ENCODE assay signal across 10 cellular contexts in the genomic region with DNA sequence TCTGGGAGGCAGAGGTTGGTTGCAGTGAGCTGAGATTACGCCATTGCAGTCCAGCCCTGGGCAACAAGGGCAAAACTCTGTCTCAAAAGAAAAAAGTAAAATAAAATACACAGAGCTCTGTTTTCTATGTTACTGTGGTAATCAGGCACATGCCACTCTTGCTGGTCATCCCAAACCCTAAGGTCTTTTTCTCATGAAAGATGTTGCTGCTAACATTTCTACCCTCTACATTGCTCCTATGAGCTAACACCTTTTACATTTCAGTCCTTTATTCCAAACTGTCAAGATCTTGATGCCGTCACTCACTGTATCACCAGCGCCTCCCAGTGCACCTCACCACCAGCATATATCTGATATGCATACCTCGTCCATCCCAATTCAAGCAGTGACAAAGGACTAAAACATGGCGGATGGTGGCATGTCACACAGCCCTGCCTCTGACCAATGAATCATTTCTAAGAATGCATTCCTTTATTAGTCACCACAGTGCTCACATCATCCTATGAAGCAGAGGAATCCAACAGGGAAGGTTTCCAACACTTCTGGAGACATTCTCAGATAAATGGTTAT. TPM values are rescaled to one million over a fixed set of nuclear protein-coding genes. Genes with fewer than 3 reads are reported as not detected.
A peak's percentile ranks its signal among the peaks of the same experiment; 100 is the strongest.
DNase-seq lines count a peak whose midpoint lies in the region; TF ChIP-seq lines count a peak whose summit lies in the region.
"Had no signal": no experiment of that assay in that cellular context is flagged by ENCODE, and none has a peak within 500 bp of the region (broad histone marks: within the 10 kb centered on the region; RNA-seq: fewer than 3 reads in every experiment).

No MANE protein-coding gene starts in this region.

- no peak for TF ChIP-seq POLR2A in sigmoid colon (IDR thresholded peaks at IDR 0.05)

- intact Hi-C loops in sigmoid colon (cut with DNase I) = loop anchor here (5.0 kb wide), 1 partner anchor 376 kb away; no protein-coding TSS in a partner anchor

- H3K4me1 ChIP-seq in sigmoid colon = peaks cover 0 to 33% (median 12%) of the 10 kb centered on the region in 4 donors

- WGBS in sigmoid colon, 2 donors = 95 to 96% methylated on average over 5 of the region's 5 CpGs

- no peaks in the 10 kb centered on the region for H3K27me3 ChIP-seq in sigmoid colon

- H3K36me3 ChIP-seq in sigmoid colon = peaks cover 0 to 32% (median 5%) of the 10 kb centered on the region in 4 donors

- H3K4me3 ChIP-seq in astrocyte of the cerebellum (ENCODE audit: low read depth, low read length) (no peak overlapping the region), sigmoid colon (no peak overlapping the region)

- TF ChIP-seq CTCF in astrocyte of the cerebellum (IDR thresholded peaks at IDR 0.05; ENCODE audit: low read depth, low read length, missing control alignments) = no peak
- no peak for TF ChIP-seq CTCF in sigmoid colon (IDR thresholded peaks at IDR 0.05)

- H3K27ac ChIP-seq in caudate nucleus (ENCODE audit: low read depth, low read length) (no peak overlapping the region), sigmoid colon (peak overlapping the region in 1 of 4 donors; percentile 14)

- in situ Hi-C loops in astrocyte of the cerebellum (cut with HindIII; ENCODE audit: low sequenced_read_pairs) = no loop called here

- no peaks in the 10 kb centered on the region for H3K9me3 ChIP-seq in sigmoid colon

- DNase-seq in AG08395 (ENCODE audit: low spot score) (peak; percentile 85), HPDE6-E6E7 (ENCODE audit: extremely low spot score) (peak; percentile 55), astrocyte of the cerebellum (ENCODE audit: low read depth) (peak; percentile 82), kidney tubule cell (ENCODE audit: low spot score) (peak; percentile 95), caudate nucleus (lab: John Stamatoyannopoulos, UW) (no peak), COR-L47 (lab: John Stamatoyannopoulos, UW) (no peak), sigmoid colon (no peak), NCI-H446 treated with DMSO at 0.1 percent for 48 hours (lab: John Stamatoyannopoulos, UW) (no peak)
- DNase-seq: NCI-H2107, T-helper 1 cell had no signal

- no peak for TF ChIP-seq EP300 in sigmoid colon (IDR thresholded peaks at IDR 0.05)

RNA-seq across cellular contexts. Expression of a gene that starts 4.3 kb away (rescaled TPM):
- total RNA-seq in sigmoid colon = 10 to 100 TPM in 2 of 4 donors, 1 to 10 TPM in 2; 7.5 to 11.7 (median 9.7) TPM
- polyA plus RNA-seq in sigmoid colon = 10 to 100 TPM in 1 of 3 donors, 1 to 10 TPM in 2; 3.0 to 10.9 (median 4.9) TPM

RNA-seq across cellular contexts. Expression of a gene that starts 40.5 kb away (rescaled TPM):
- total RNA-seq in sigmoid colon = 10 to 100 TPM; 42.4 to 72.0 (median 60.5) TPM
- polyA plus RNA-seq in sigmoid colon = 100 to 1,000 TPM in 1 of 3 donors, 10 to 100 TPM in 2; 59.9 to 136 (median 80.5) TPM

Comparison
In these comparisons a context has a peak if more than half of its experiments do, and no peak if none do; other contexts are left out.
1. DNase-seq: peak in AG08395 (single experiment), HPDE6-E6E7 (single experiment), astrocyte of the cerebellum (single experiment) and kidney tubule cell (single experiment); none in caudate nucleus (0 of 61), COR-L47 (single experiment), sigmoid colon (single experiment) and NCI-H446 treated with DMSO at 0.1 percent for 48 hours (single experiment).